Comparison of ENCODE assay signal across 9 cellular contexts in genomic region chr3:136070953-136071949, GRCh38.
DNase-seq lines count a peak whose midpoint lies in the region; ATAC-seq and TF ChIP-seq lines count a peak whose summit lies in the region.
"Had no signal": no experiment of that assay in that cellular context is flagged by ENCODE, and none has a peak within 500 bp of the region (broad histone marks: within the 10 kb centered on the region; RNA-seq: fewer than 3 reads in every experiment).

No MANE protein-coding gene starts in this region.

- peak overlapping the region; percentile 94 for H3K27ac Mint-ChIP-seq in HFFc6
- H3K27ac Mint-ChIP-seq: activated naive CD8-positive, alpha-beta T cell had no signal

- no peaks in the 10 kb centered on the region for H3K9me3 Mint-ChIP-seq in HFFc6

- H3K4me3 ChIP-seq in ascending aorta = no peak overlapping the region

- H3K36me3 ChIP-seq in ascending aorta = no peaks in the 10 kb centered on the region

- peak; percentile 63 for TF ChIP-seq CTCF in HFFc6 (IDR thresholded peaks at IDR 0.05)
- peak in 1 of 3 experiments; percentile 27 for TF ChIP-seq CTCF in ascending aorta (IDR thresholded peaks at IDR 0.05)

- no peaks in the 10 kb centered on the region for H3K27me3 ChIP-seq in ascending aorta

- H3K27me3 Mint-ChIP-seq in HFFc6 (ENCODE audit: insufficient read depth) = 0 out of 2 replicates have a peak, but pooled peaks cover 2% of the 10 kb centered on the region
- H3K27me3 Mint-ChIP-seq: activated naive CD8-positive, alpha-beta T cell had no signal

- ATAC-seq in HG03175 (IDR thresholded peaks at IDR 0.05; ENCODE audit: unreplicated experiment) (no peak), HG03025 (IDR thresholded peaks at IDR 0.05; ENCODE audit: low FRiP score, unreplicated experiment) (no peak), GM21515 (IDR thresholded peaks at IDR 0.05; ENCODE audit: unreplicated experiment) (no peak)

- H3K4me1 ChIP-seq in ascending aorta = peaks cover 6 to 16% of the 10 kb centered on the region in 2 donors

- H3K27ac ChIP-seq in ascending aorta = peak overlapping the region; percentile 61 to 75

- H3K36me3 Mint-ChIP-seq in HFFc6 (ENCODE audit: low read depth) = peaks cover 7% of the 10 kb centered on the region
- H3K36me3 Mint-ChIP-seq: activated naive CD8-positive, alpha-beta T cell had no signal

- intact Hi-C loops in ascending aorta (cut with DNase I) = no loop called here

- DNase-seq in AG08395 (ENCODE audit: low spot score) = peak; percentile 14
- peak; percentile 93 for DNase-seq in HFFc6
- peak in 1 of 2 donors; percentile 64 for DNase-seq in ascending aorta (ENCODE audit: low spot score in 2 of 2)
- peak; percentile 15 for DNase-seq in kidney glomerular epithelial cell (lab: John Stamatoyannopoulos, UW)
- no peak for DNase-seq in activated CD4-positive, CD25-positive, alpha-beta regulatory T cell treated with anti-CD3 and anti-CD28 coated beads, Interleukin-2, amount 50 U/mL, for 72 hours

- peaks cover 100% of the 10 kb centered on the region for H3K4me1 Mint-ChIP-seq in HFFc6 (ENCODE audit: low read depth)

- H3K9me3 ChIP-seq in ascending aorta = no peaks in the 10 kb centered on the region

- peak overlapping the region; percentile 76 for H3K4me3 Mint-ChIP-seq in HFFc6
- H3K4me3 Mint-ChIP-seq: activated naive CD8-positive, alpha-beta T cell had no signal
